Comparison of ENCODE assay signal across 12 cellular contexts in genomic region chr3:129052675-129053074, GRCh38. TPM values are rescaled to one million over a fixed set of nuclear protein-coding genes. Genes with fewer than 3 reads are reported as not detected.
DNase-seq lines count a peak whose midpoint lies in the region; ATAC-seq and TF ChIP-seq lines count a peak whose summit lies in the region.
"Had no signal": no experiment of that assay in that cellular context is flagged by ENCODE, and none has a peak within 500 bp of the region (broad histone marks: within the 10 kb centered on the region; RNA-seq: fewer than 3 reads in every experiment).

No MANE protein-coding gene starts in this region.

- no TSS peak for BruUV-seq in MCF 10A (replicated peaks; lab: Mats Ljungman, UMichigan)

- WGBS in aorta, 2 donors, result 28 to 30% methylated on average over 6 of the region's 6 CpGs

- H3K36me3 ChIP-seq in breast epithelium (no peaks in the 10 kb centered on the region), aorta (ENCODE audit: control insufficient read depth in 1 of 2, insufficient read depth in 2 of 2, low read length in 1 of 2) (no peaks in the 10 kb centered on the region)

- peak; percentile 66 for ATAC-seq in aorta (ENCODE audit: low FRiP score)
- ATAC-seq in GM21447 (IDR thresholded peaks at IDR 0.05; ENCODE audit: unreplicated experiment), result no peak
- no peak for ATAC-seq in activated naive CD8-positive, alpha-beta T cell treated with anti-CD3 and anti-CD28 coated beads, Interleukin-2, amount 50 U/mL, for 24 hours

- H3K4me3 ChIP-seq in breast epithelium (no peak overlapping the region), aorta (ENCODE audit: low read length in 2 of 2) (no peak overlapping the region)

- intact Hi-C loops in breast epithelium (cut with DNase I; ENCODE audit: low total_unique reads) (no loop called here), MCF 10A (cut with micrococcal nuclease) (loop anchor here (1.0 to 2.0 kb wide), 4 partner anchors 68 to 262 kb away; partner anchors contain the start of genes COPG1, ISY1 and RAB43), aorta (cut with DNase I) (loop anchor here in 1 of 2 donors (5.0 kb wide), 2 partner anchors 35 to 70 kb away; partner anchors contain the start of gene RAB43)

- H3K27me3 ChIP-seq in breast epithelium, result no peaks in the 10 kb centered on the region
- H3K27me3 ChIP-seq in aorta (ENCODE audit: control insufficient read depth in 1 of 2, insufficient read depth in 2 of 2, low read length in 1 of 2), result no peaks in the 10 kb centered on the region

- no peaks in the 10 kb centered on the region for H3K9me3 ChIP-seq in breast epithelium
- H3K9me3 ChIP-seq in aorta (ENCODE audit: control insufficient read depth, low read length), result no peaks in the 10 kb centered on the region

- TF ChIP-seq CTCF in breast epithelium (IDR thresholded peaks at IDR 0.05) (no peak), MCF 10A (IDR thresholded peaks at IDR 0.05; ENCODE audit: unreplicated experiment) (no peak), endothelial cell (IDR thresholded peaks at IDR 0.05; ENCODE audit: unreplicated experiment) (no peak), mesothelial cell of epicardium (IDR thresholded peaks at IDR 0.05; ENCODE audit: unreplicated experiment) (no peak)

- H3K27ac ChIP-seq in breast epithelium (peak overlapping the region; percentile 56 to 70), aorta (ENCODE audit: low read depth in 1 of 2, low read length in 2 of 2) (peak overlapping the region; percentile 58 to 62)

- DNase-seq in breast epithelium (ENCODE audit: low spot score in 2 of 2) (no peak), MCF 10A (ENCODE audit: unreplicated experiment) (no peak), endothelial cell (ENCODE audit: low spot score) (no peak), mucosa of gallbladder (ENCODE audit: low spot score) (peak; percentile 52), aorta (peak in 1 of 2 donors; percentile 75), mesothelial cell of epicardium (ENCODE audit: low spot score in 2 of 2, unreplicated experiment in 2 of 2) (no peak)
- DNase-seq in activated naive CD8-positive, alpha-beta T cell treated with anti-CD3 and anti-CD28 coated beads, Interleukin-2, amount 50 U/mL, for 24 hours, result no peak

- CTCF ChIA-PET in MCF 10A (lab: Yijun Ruan, JAX), result interaction anchor here (0.6 to 5.5 kb wide), 38 partner anchors 10 to 225 kb away, joined by 3 to 67 read pairs (median 5); partner anchors contain the start of genes COPG1 and RAB43

- H3K4me3 Mint-ChIP-seq in MCF 10A (ENCODE audit: unreplicated experiment) (no peak overlapping the region), endothelial cell (ENCODE audit: unreplicated experiment) (no peak overlapping the region), mesothelial cell of epicardium (no peak overlapping the region)
- H3K4me3 Mint-ChIP-seq in activated naive CD8-positive, alpha-beta T cell treated with anti-CD3 and anti-CD28 coated beads, Interleukin-2, amount 50 U/mL, for 24 hours, result no peak overlapping the region

- POLR2A ChIA-PET in MCF 10A (lab: Yijun Ruan, JAX), result interaction anchor here (0.7 to 3.9 kb wide), 9 partner anchors 26 to 264 kb away, joined by 3 to 33 read pairs (median 4); partner anchors contain the start of genes COPG1, HMCES and RAB43

- H3K27ac Mint-ChIP-seq in MCF 10A (ENCODE audit: low read depth, unreplicated experiment) (no peak overlapping the region), endothelial cell (ENCODE audit: unreplicated experiment) (peak overlapping the region; percentile 13), mesothelial cell of epicardium (no peak overlapping the region)
- no peak overlapping the region for H3K27ac Mint-ChIP-seq in activated naive CD8-positive, alpha-beta T cell treated with anti-CD3 and anti-CD28 coated beads, Interleukin-2, amount 50 U/mL, for 24 hours

- H3K36me3 Mint-ChIP-seq in MCF 10A (ENCODE audit: insufficient read depth, unreplicated experiment) (no peaks in the 10 kb centered on the region), endothelial cell (ENCODE audit: low read depth, unreplicated experiment) (peaks cover 11% of the 10 kb centered on the region), mesothelial cell of epicardium (peaks cover 5% of the 10 kb centered on the region)
- no peaks in the 10 kb centered on the region for H3K36me3 Mint-ChIP-seq in activated naive CD8-positive, alpha-beta T cell treated with anti-CD3 and anti-CD28 coated beads, Interleukin-2, amount 50 U/mL, for 24 hours (ENCODE audit: low read depth)

- H3K9me3 Mint-ChIP-seq in MCF 10A (ENCODE audit: unreplicated experiment), result no peaks in the 10 kb centered on the region
- peaks cover 5% of the 10 kb centered on the region for H3K9me3 Mint-ChIP-seq in endothelial cell (ENCODE audit: unreplicated experiment)
- H3K9me3 Mint-ChIP-seq in mesothelial cell of epicardium, result peaks cover 7% of the 10 kb centered on the region
- peaks cover 5% of the 10 kb centered on the region for H3K9me3 Mint-ChIP-seq in activated naive CD8-positive, alpha-beta T cell treated with anti-CD3 and anti-CD28 coated beads, Interleukin-2, amount 50 U/mL, for 24 hours

- peaks cover 9% of the 10 kb centered on the region for H3K4me1 Mint-ChIP-seq in MCF 10A (ENCODE audit: insufficient read depth, unreplicated experiment)
- peaks cover 36% of the 10 kb centered on the region for H3K4me1 Mint-ChIP-seq in endothelial cell (ENCODE audit: unreplicated experiment)
- H3K4me1 Mint-ChIP-seq in mesothelial cell of epicardium, result peaks cover 13% of the 10 kb centered on the region
- H3K4me1 Mint-ChIP-seq in activated naive CD8-positive, alpha-beta T cell treated with anti-CD3 and anti-CD28 coated beads, Interleukin-2, amount 50 U/mL, for 24 hours, result peaks cover 9% of the 10 kb centered on the region

- peaks cover 4 to 8% of the 10 kb centered on the region in 2 donors for H3K4me1 ChIP-seq in breast epithelium
- no peaks in the 10 kb centered on the region for H3K4me1 ChIP-seq in aorta (ENCODE audit: control insufficient read depth in 1 of 2, insufficient read depth in 2 of 2, low read length in 2 of 2)

- peaks cover 16% of the 10 kb centered on the region for H3K27me3 Mint-ChIP-seq in MCF 10A (ENCODE audit: insufficient read depth, unreplicated experiment)
- H3K27me3 Mint-ChIP-seq in endothelial cell (ENCODE audit: unreplicated experiment), result peaks cover 10% of the 10 kb centered on the region
- peaks cover 7% of the 10 kb centered on the region for H3K27me3 Mint-ChIP-seq in mesothelial cell of epicardium (ENCODE audit: low read depth)
- H3K27me3 Mint-ChIP-seq in activated naive CD8-positive, alpha-beta T cell treated with anti-CD3 and anti-CD28 coated beads, Interleukin-2, amount 50 U/mL, for 24 hours, result no peaks in the 10 kb centered on the region

- TF ChIP-seq POLR2A in breast epithelium (IDR thresholded peaks at IDR 0.05), result no peak

RNA-seq across cellular contexts. Expression of gene GP9, which starts 7.9 kb away (rescaled TPM):
- total RNA-seq in breast epithelium, result under 1 TPM in 1 of 3 donors, not detected in 2; 0.48 TPM
- not detected in 2 replicates for total RNA-seq in MCF 10A (2022)
- 1.5 TPM for total RNA-seq in endothelial cell (ENCODE audit: unreplicated experiment)
- total RNA-seq in mucosa of gallbladder, result not detected
- total RNA-seq in aorta, result not detected
- polyA plus RNA-seq in aorta, result not detected
- not detected in 3 replicates for total RNA-seq in mesothelial cell of epicardium
- total RNA-seq: activated T-cell treated with anti-CD3 and anti-CD28 coated beads, Interleukin-2, amount 50 U/mL, for 4 hours; IMR-90; subcutaneous adipose tissue had no signal
- polyA plus RNA-seq: AG04450, IMR-90 had no signal

RNA-seq across cellular contexts. Expression of gene EFCC1, which starts 51.6 kb away (rescaled TPM):
- total RNA-seq in breast epithelium (1 to 10 TPM; 1.6 to 3.9 (median 1.8) TPM), MCF 10A (2022) (not detected in 2 replicates), endothelial cell (ENCODE audit: unreplicated experiment) (15.9 TPM), mucosa of gallbladder (25.1 TPM), aorta (1 to 10 TPM; 1.5 to 3.1 TPM), mesothelial cell of epicardium (0.29 to 0.67 TPM (median 0.31 TPM) in 3 replicates)
- polyA plus RNA-seq in aorta, result under 1 TPM; 0.13 to 0.50 TPM
- total RNA-seq: IMR-90 had no signal
- polyA plus RNA-seq: IMR-90 had no signal

RNA-seq across cellular contexts. Expression of gene CFAP92, which starts 58.8 kb away (rescaled TPM):
- total RNA-seq in breast epithelium (1 to 10 TPM in 2 of 3 donors, under 1 TPM in 1; 0.66 to 1.4 (median 1.3) TPM), MCF 10A (2022) (0.10 and 0.16 TPM in 2 replicates), endothelial cell (ENCODE audit: unreplicated experiment) (3.7 TPM), mucosa of gallbladder (3.3 TPM), aorta (1 to 10 TPM in 1 of 2 donors, under 1 TPM in 1; 0.62 to 1.2 TPM), mesothelial cell of epicardium (0.76 to 1.2 TPM (median 1.1 TPM) in 3 replicates)
- polyA plus RNA-seq in aorta, result not detected
- total RNA-seq: IMR-90 had no signal
- polyA plus RNA-seq: IMR-90 had no signal
